Comparison of ENCODE assay signal across 10 cellular contexts in genomic region chr14:60161176-60162107, GRCh38. TPM values are rescaled to one million over a fixed set of nuclear protein-coding genes. Genes with fewer than 3 reads are reported as not detected.
A peak's percentile ranks its signal among the peaks of the same experiment; 100 is the strongest.
DNase-seq lines count a peak whose midpoint lies in the region; ATAC-seq and TF ChIP-seq lines count a peak whose summit lies in the region.
"Had no signal": no experiment of that assay in that cellular context is flagged by ENCODE, and none has a peak within 500 bp of the region (broad histone marks: within the 10 kb centered on the region; RNA-seq: fewer than 3 reads in every experiment).

No MANE protein-coding gene starts in this region.

- H3K36me3 Mint-ChIP-seq in activated CD8-positive, alpha-beta T cell treated with anti-CD3 and anti-CD28 coated beads for 36 hours (ENCODE audit: low read depth), result peaks cover 31% of the 10 kb centered on the region

- peaks cover 1% of the 10 kb centered on the region for H3K4me1 ChIP-seq in mesenchymal stem cell (ENCODE audit: control insufficient read depth, insufficient read depth, low read depth, low read length)

- no peaks in the 10 kb centered on the region for H3K9me3 Mint-ChIP-seq in activated CD8-positive, alpha-beta T cell treated with anti-CD3 and anti-CD28 coated beads for 36 hours

- H3K79me1 ChIP-seq in mesenchymal stem cell (replicated peaks; ENCODE audit: low read length, poor library complexity, severe bottlenecking), result peaks cover 11% of the 10 kb centered on the region

- H2BK12ac ChIP-seq in mesenchymal stem cell (ENCODE audit: low read length in 2 of 2), result no peak overlapping the region

- intact Hi-C loops in activated CD8-positive, alpha-beta T cell treated with anti-CD3 and anti-CD28 coated beads for 36 hours (cut with micrococcal nuclease), result loop anchor here (5.0 kb wide), 1 partner anchor 69 kb away; the partner anchor contains the start of gene PCNX4

- peak overlapping the region; percentile 78 for H3K27ac Mint-ChIP-seq in activated CD8-positive, alpha-beta T cell treated with anti-CD3 and anti-CD28 coated beads for 36 hours

- ATAC-seq in activated CD8-positive, alpha-beta T cell treated with anti-CD3 and anti-CD28 coated beads for 36 hours, result no peak
- ATAC-seq in HG02678 (IDR thresholded peaks at IDR 0.05; ENCODE audit: unreplicated experiment), result no peak
- no peak for ATAC-seq in HG03196 (IDR thresholded peaks at IDR 0.05; ENCODE audit: unreplicated experiment)
- no peak for ATAC-seq in HG03378 (IDR thresholded peaks at IDR 0.05; ENCODE audit: unreplicated experiment)

- peak overlapping the region; percentile 17 for H3K9ac ChIP-seq in mesenchymal stem cell (ENCODE audit: low read length)

- CTCF ChIA-PET in activated CD8-positive, alpha-beta T cell treated with anti-CD3 and anti-CD28 coated beads for 36 hours (lab: Charles Lee), result interaction anchor here (1.1 to 3.4 kb wide), 3 partner anchors 23 to 197 kb away, joined by 3 to 20 read pairs (median 3); no protein-coding TSS in a partner anchor

- no peak overlapping the region for H2BK15ac ChIP-seq in mesenchymal stem cell (ENCODE audit: low read depth, poor library complexity, severe bottlenecking)

- H3K27ac ChIP-seq in mesenchymal stem cell (ENCODE audit: low read length, poor library complexity, severe bottlenecking), result no peak overlapping the region

- no peak overlapping the region for H2BK5ac ChIP-seq in mesenchymal stem cell (ENCODE audit: low read depth, low read length, poor library complexity, severe bottlenecking)

- no peak for TF ChIP-seq CTCF in activated CD8-positive, alpha-beta T cell treated with anti-CD3 and anti-CD28 coated beads for 36 hours (IDR thresholded peaks at IDR 0.05)

- no peak overlapping the region for H3K4me2 ChIP-seq in mesenchymal stem cell (ENCODE audit: low read length, poor library complexity, severe bottlenecking)

- POLR2A ChIA-PET in activated CD8-positive, alpha-beta T cell treated with anti-CD3 and anti-CD28 coated beads for 36 hours (lab: Charles Lee), result interaction anchor here (0.6 to 2.6 kb wide), 5 partner anchors 10 to 88 kb away, joined by 3 to 12 read pairs (median 3); partner anchors contain the start of gene PPM1A

- no peaks in the 10 kb centered on the region for H3K27me3 ChIP-seq in mesenchymal stem cell (ENCODE audit: control insufficient read depth in 1 of 2, insufficient read depth in 1 of 2, low read length in 2 of 2)

- no peaks in the 10 kb centered on the region for H3K27me3 Mint-ChIP-seq in activated CD8-positive, alpha-beta T cell treated with anti-CD3 and anti-CD28 coated beads for 36 hours

- H3K14ac ChIP-seq in mesenchymal stem cell (ENCODE audit: low read length in 2 of 2), result no peak overlapping the region

- no peak overlapping the region for H2BK120ac ChIP-seq in mesenchymal stem cell (ENCODE audit: low read depth, low read length)

- no peak overlapping the region for H3K4ac ChIP-seq in mesenchymal stem cell (ENCODE audit: low read depth in 1 of 2, low read length in 2 of 2)

- no peak overlapping the region for H2AK5ac ChIP-seq in mesenchymal stem cell (ENCODE audit: low read length, severe bottlenecking)

- peak overlapping the region in 1 of 2 experiments; percentile 1 for H3K23ac ChIP-seq in mesenchymal stem cell (ENCODE audit: low read length in 2 of 2)

- no peak overlapping the region for H2AFZ ChIP-seq in mesenchymal stem cell (ENCODE audit: low read depth, low read length)

- H4K91ac ChIP-seq in mesenchymal stem cell (ENCODE audit: low read length), result no peak overlapping the region

- H3K4me3 ChIP-seq in mesenchymal stem cell (ENCODE audit: insufficient read depth in 1 of 2, low read depth in 1 of 2, low read length in 2 of 2), result peak overlapping the region in 1 of 2 experiments; percentile 12

- DNase-seq in COR-L47 (lab: John Stamatoyannopoulos, UW) (peak; percentile 63), NCI-H1105 treated with DMSO at 0.1 percent for 48 hours (lab: John Stamatoyannopoulos, UW) (peak; percentile 70), mesenchymal stem cell (peak; percentile 56)
- DNase-seq in activated CD8-positive, alpha-beta T cell treated with anti-CD3 and anti-CD28 coated beads for 36 hours, result no peak
- DNase-seq in stimulated activated naive CD4-positive, alpha-beta T cell treated with Interleukin-2 at 50 U/mL for 16 hours (lab: John Stamatoyannopoulos, UW), result no peak
- DNase-seq: stimulated activated CD4-positive, alpha-beta T cell treated with anti-CD3 and anti-CD28 coated beads, Interleukin-4, amount 100 ng/mL, for 1 hour; T1000 had no signal

- WGBS in mesenchymal stem cell, result 80% methylated on average over 2 of the region's 2 CpGs

- H3K4me3 Mint-ChIP-seq in activated CD8-positive, alpha-beta T cell treated with anti-CD3 and anti-CD28 coated beads for 36 hours, result no peak overlapping the region

- H3K18ac ChIP-seq in mesenchymal stem cell (ENCODE audit: low read depth in 1 of 2, low read length in 2 of 2), result no peak overlapping the region

- H3K36me3 ChIP-seq in mesenchymal stem cell (ENCODE audit: control insufficient read depth in 1 of 2, insufficient read depth in 2 of 2, low read depth in 1 of 2, low read length in 2 of 2), result peaks cover 3 to 4% of the 10 kb centered on the region in 2 experiments

- peaks cover 60% of the 10 kb centered on the region for H3K4me1 Mint-ChIP-seq in activated CD8-positive, alpha-beta T cell treated with anti-CD3 and anti-CD28 coated beads for 36 hours (ENCODE audit: low read depth)

- H3K9me3 ChIP-seq in mesenchymal stem cell (ENCODE audit: control insufficient read depth, low read length), result no peaks in the 10 kb centered on the region

- no peak overlapping the region for H4K8ac ChIP-seq in mesenchymal stem cell (ENCODE audit: low read length)

RNA-seq across cellular contexts. Expression of gene DHRS7, which starts 3.8 kb away (rescaled TPM):
- 10 to 100 TPM; 46.4 to 46.6 TPM for total RNA-seq in activated CD8-positive, alpha-beta T cell treated with anti-CD3 and anti-CD28 coated beads for 36 hours
- 74.0 TPM for polyA plus RNA-seq in mesenchymal stem cell (2013, experiment 1 of 2)
- 76.4 TPM for polyA plus RNA-seq in mesenchymal stem cell (2013, experiment 2 of 2)

Comparison
In these comparisons a context has a peak if more than half of its experiments do, and no peak if none do; other contexts are left out.
1. DNase-seq: peak in COR-L47 (single experiment), NCI-H1105 treated with DMSO at 0.1 percent for 48 hours (single experiment) and mesenchymal stem cell (single experiment); none in activated CD8-positive, alpha-beta T cell treated with anti-CD3 and anti-CD28 coated beads for 36 hours (single experiment) and stimulated activated naive CD4-positive, alpha-beta T cell treated with Interleukin-2 at 50 U/mL for 16 hours (single experiment).